In genomic region chr4:127055349-127055748, GRCh38 we compare ENCODE assay signal across 10 cellular contexts.
DNase-seq lines count a peak whose midpoint lies in the region; ATAC-seq and TF ChIP-seq lines count a peak whose summit lies in the region.
"Had no signal": no experiment of that assay in that cellular context is flagged by ENCODE, and none has a peak within 500 bp of the region (broad histone marks: within the 10 kb centered on the region; RNA-seq: fewer than 3 reads in every experiment).

No MANE protein-coding gene starts in this region.

- no peaks in the 10 kb centered on the region for H3K4me1 ChIP-seq in right atrium auricular region

- no peaks in the 10 kb centered on the region for H3K36me3 ChIP-seq in right atrium auricular region
- H3K36me3 ChIP-seq: cardiac muscle cell had no signal

- no peak for ATAC-seq in HG03095 (IDR thresholded peaks at IDR 0.05; ENCODE audit: unreplicated experiment)
- ATAC-seq in GM19467 (IDR thresholded peaks at IDR 0.05; ENCODE audit: unreplicated experiment), result no peak
- ATAC-seq: activated CD4-positive, alpha-beta T cell treated with anti-CD3 and anti-CD28 coated beads for 36 hours had no signal

- peaks cover 0 to 22% of the 10 kb centered on the region in 2 donors for H3K9me3 ChIP-seq in right atrium auricular region

- H3K27ac ChIP-seq in right atrium auricular region, result no peak overlapping the region
- H3K27ac ChIP-seq: cardiac muscle cell had no signal

- no peak for TF ChIP-seq CTCF in AG10803 (conservative IDR thresholded peaks at IDR 0.05; ENCODE audit: low read length)
- no peak for TF ChIP-seq CTCF in right atrium auricular region (IDR thresholded peaks at IDR 0.05)

- DNase-seq in AG10803 (ENCODE audit: low read depth), result peak; percentile 30
- DNase-seq in NCI-H1105 (lab: John Stamatoyannopoulos, UW), result peak; percentile 61
- peak; percentile 96 for DNase-seq in astrocyte of the hippocampus (ENCODE audit: low read depth, low spot score)
- DNase-seq in glomerular visceral epithelial cell (ENCODE audit: extremely low spot score), result peak; percentile 96
- no peak for DNase-seq in NCI-H2227 treated with DMSO at 0.1 percent for 48 hours (lab: John Stamatoyannopoulos, UW)
- DNase-seq in right atrium auricular region (ENCODE audit: low spot score), result no peak
- DNase-seq: activated CD4-positive, alpha-beta T cell treated with anti-CD3 and anti-CD28 coated beads for 36 hours had no signal

- no peaks in the 10 kb centered on the region for H3K27me3 ChIP-seq in right atrium auricular region
- H3K27me3 ChIP-seq: cardiac muscle cell had no signal

- H3K4me3 ChIP-seq in AG10803 (ENCODE audit: low read length) (no peak overlapping the region), right atrium auricular region (no peak overlapping the region)
- H3K4me3 ChIP-seq: cardiac muscle cell had no signal

Comparison
In these comparisons a context has a peak if more than half of its experiments do, and no peak if none do; other contexts are left out.
1. DNase-seq: peak in AG10803 (single experiment), NCI-H1105 (single experiment), astrocyte of the hippocampus (single experiment) and glomerular visceral epithelial cell (single experiment); none in NCI-H2227 treated with DMSO at 0.1 percent for 48 hours (single experiment) and right atrium auricular region (single experiment).